ENCODE assay signal across 8 cellular contexts in the genomic region with DNA sequence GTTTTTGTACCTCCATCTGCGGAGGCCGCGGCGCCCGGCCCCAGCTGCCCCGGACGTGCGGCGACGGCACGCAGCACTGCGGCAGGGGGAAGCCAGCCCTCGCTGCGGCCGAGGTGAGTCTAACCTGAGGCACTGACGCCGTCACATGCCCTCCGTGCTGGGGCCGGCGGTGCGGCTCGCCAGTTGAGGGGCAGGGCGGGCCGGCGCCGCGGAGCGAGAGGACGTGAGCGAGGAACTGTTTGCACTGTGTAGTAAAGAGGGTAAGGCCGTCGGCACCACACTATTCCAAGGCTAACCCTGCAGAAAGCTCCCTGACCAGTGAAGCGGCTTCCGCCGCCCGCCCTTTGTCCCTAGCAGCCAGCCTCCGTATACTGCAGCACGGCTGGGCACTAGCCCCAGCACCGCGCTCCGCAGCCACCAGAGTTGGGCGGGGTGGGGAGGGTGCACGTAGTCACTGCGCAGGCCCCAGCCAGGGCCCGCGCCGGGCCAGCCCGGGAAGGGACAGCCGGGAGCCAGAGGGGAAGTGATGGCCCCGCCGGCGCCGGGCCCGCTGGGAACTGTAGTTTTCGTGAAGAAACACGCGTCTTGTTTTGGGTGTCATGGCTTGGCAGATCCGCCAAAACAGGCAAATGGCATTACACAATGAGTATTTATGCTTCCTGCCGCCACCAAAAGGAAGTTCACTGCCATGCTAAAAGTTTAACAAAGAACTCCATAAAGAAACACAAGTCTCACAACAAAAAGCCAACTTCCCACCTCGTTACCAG.
DNase-seq lines count a peak whose midpoint lies in the region; ATAC-seq lines count a peak whose summit lies in the region.

No MANE protein-coding gene starts in this region.

- peaks cover 34% of the 10 kb centered on the region for H3K4me1 ChIP-seq in effector memory CD4-positive, alpha-beta T cell (ENCODE audit: control insufficient read depth, insufficient read depth, low read length, poor library complexity, severe bottlenecking)

- H3K27ac ChIP-seq in effector memory CD4-positive, alpha-beta T cell (ENCODE audit: insufficient read depth, low read length, poor library complexity, severe bottlenecking), result peak overlapping the region; percentile 93

- peaks cover 5% of the 10 kb centered on the region for H3K36me3 Mint-ChIP-seq in memory B cell

- H3K9me3 ChIP-seq in effector memory CD4-positive, alpha-beta T cell (ENCODE audit: control insufficient read depth, low read length), result no peaks in the 10 kb centered on the region

- H3K27me3 Mint-ChIP-seq in memory B cell, result no peaks in the 10 kb centered on the region

- peak overlapping the region; percentile 97 for H3K4me3 ChIP-seq in effector memory CD4-positive, alpha-beta T cell (ENCODE audit: insufficient read depth, low read depth, low read length, poor library complexity, severe bottlenecking)

- H3K4me3 Mint-ChIP-seq in memory B cell, result peak overlapping the region; percentile 82

- H3K27ac Mint-ChIP-seq in memory B cell, result peak overlapping the region; percentile 92

- H3K27me3 ChIP-seq in effector memory CD4-positive, alpha-beta T cell (replicated peaks; ENCODE audit: control insufficient read depth, insufficient read depth, low read length, poor library complexity, severe bottlenecking), result no peaks in the 10 kb centered on the region

- H3K36me3 ChIP-seq in effector memory CD4-positive, alpha-beta T cell (ENCODE audit: control insufficient read depth, insufficient read depth, low read length), result no peaks in the 10 kb centered on the region

- no peaks in the 10 kb centered on the region for H3K9me3 Mint-ChIP-seq in memory B cell

- DNase-seq in CMK (ENCODE audit: low read depth), result peak; percentile 78
- DNase-seq in HS-5 (ENCODE audit: low read depth), result peak; percentile 94
- peak; percentile 67 for DNase-seq in NK-92 (lab: John Stamatoyannopoulos, UW; ENCODE audit: unreplicated experiment)
- DNase-seq in activated CD8-positive, alpha-beta memory T cell treated with anti-CD3 and anti-CD28 coated beads for 24 hours, result peak; percentile 93
- peak; percentile 90 to 94 (median 91) for DNase-seq in effector memory CD4-positive, alpha-beta T cell
- DNase-seq in memory B cell (ENCODE audit: low spot score in 2 of 2), result peak; percentile 83 to 86
- DNase-seq in stimulated activated CD4-positive, alpha-beta T cell treated with anti-CD3 and anti-CD28 coated beads, TNF-alpha, amount 100 ng/mL, for 48 hours (ENCODE audit: low read depth in 3 of 3), result peak; percentile 83 to 93 (median 91)

- H3K4me1 Mint-ChIP-seq in memory B cell, result peaks cover 24% of the 10 kb centered on the region

- ATAC-seq in GM19468 (IDR thresholded peaks at IDR 0.05; ENCODE audit: extremely low read depth, unreplicated experiment) (peak; percentile 26), memory B cell (ENCODE audit: low read depth) (peak; percentile 63)

Comparison
In these comparisons a context has a peak if more than half of its experiments do, and no peak if none do; other contexts are left out.
1. Peak in every context shown above with its lines: DNase-seq, ATAC-seq, H3K4me3 ChIP-seq and H3K27ac ChIP-seq.